9 cellular contexts compared by ENCODE assay signal in genomic region chr12:49428652-49429549, GRCh38.
A peak's percentile ranks its signal among the peaks of the same experiment; 100 is the strongest.
DNase-seq lines count a peak whose midpoint lies in the region; ATAC-seq and TF ChIP-seq lines count a peak whose summit lies in the region.
"Had no signal": no experiment of that assay in that cellular context is flagged by ENCODE, and none has a peak within 500 bp of the region (broad histone marks: within the 10 kb centered on the region; RNA-seq: fewer than 3 reads in every experiment).

No MANE protein-coding gene starts in this region.

- no peak overlapping the region for H3K4me3 Mint-ChIP-seq in endodermal cell
- peak overlapping the region; percentile 28 to 30 for H3K4me3 Mint-ChIP-seq in stimulated activated naive B cell treated with anti-CD40 and anti-IgM and Interleukin-4, amounts not matched to agents 10 μg/mL and 1 μg/mL and 100 μg/mL, for 72 hours
- no peak overlapping the region for H3K4me3 Mint-ChIP-seq in immature natural killer cell

- no peak overlapping the region for H3K4me3 ChIP-seq in heart right ventricle
- H3K4me3 ChIP-seq in endodermal cell (ENCODE audit: low read length) = no peak overlapping the region
- H3K4me3 ChIP-seq: right lobe of liver had no signal

- H3K27ac ChIP-seq in heart right ventricle (peak overlapping the region in 1 of 10 donors; percentile 41), endodermal cell (ENCODE audit: low read depth, low read length) (no peak overlapping the region)
- H3K27ac ChIP-seq: right lobe of liver had no signal

- peaks cover 0 to 12% (median 0%) of the 10 kb centered on the region in 9 donors for H3K36me3 ChIP-seq in heart right ventricle
- peaks cover 20% of the 10 kb centered on the region for H3K36me3 ChIP-seq in endodermal cell (ENCODE audit: control insufficient read depth, insufficient read depth, low read length)
- H3K36me3 ChIP-seq: right lobe of liver had no signal

- H3K27me3 Mint-ChIP-seq in endodermal cell (ENCODE audit: insufficient read depth) (no peaks in the 10 kb centered on the region), immature natural killer cell (ENCODE audit: low read depth in 3 of 3) (peaks cover 0 to 2% (median 0%) of the 10 kb centered on the region in 3 donors)
- H3K27me3 Mint-ChIP-seq in stimulated activated naive B cell treated with anti-CD40 and anti-IgM and Interleukin-4, amounts not matched to agents 10 μg/mL and 1 μg/mL and 100 μg/mL, for 72 hours = no peaks in the 10 kb centered on the region

- H3K4me1 Mint-ChIP-seq in endodermal cell (peaks cover 2% of the 10 kb centered on the region), immature natural killer cell (no peaks in the 10 kb centered on the region)
- peaks cover 8 to 24% of the 10 kb centered on the region in 2 donors for H3K4me1 Mint-ChIP-seq in stimulated activated naive B cell treated with anti-CD40 and anti-IgM and Interleukin-4, amounts not matched to agents 10 μg/mL and 1 μg/mL and 100 μg/mL, for 72 hours

- intact Hi-C loops in heart right ventricle (cut with DNase I) = no loop called here
- intact Hi-C loops in cardiac septum (cut with DNase I) = no loop called here

- H3K9ac ChIP-seq in endodermal cell (ENCODE audit: extremely low read depth, low read length, poor library complexity, severe bottlenecking) = no peak overlapping the region

- H3K27me3 ChIP-seq in heart right ventricle (no peaks in the 10 kb centered on the region), endodermal cell (ENCODE audit: control insufficient read depth, insufficient read depth, low read length, poor library complexity, severe bottlenecking) (no peaks in the 10 kb centered on the region)
- H3K27me3 ChIP-seq: right lobe of liver had no signal

- ATAC-seq in heart right ventricle = peak in 6 of 8 donors; percentile 28 to 63 (median 42)
- peak; percentile 94 to 95 for ATAC-seq in stimulated activated naive B cell treated with anti-CD40 and anti-IgM and Interleukin-4, amounts not matched to agents 10 μg/mL and 1 μg/mL and 100 μg/mL, for 72 hours (replicated peaks)
- ATAC-seq in GM19397 (IDR thresholded peaks at IDR 0.05; ENCODE audit: unreplicated experiment) = no peak

- H3K9me3 ChIP-seq in heart right ventricle (peaks cover 0 to 4% (median 0%) of the 10 kb centered on the region in 11 donors), endodermal cell (ENCODE audit: control insufficient read depth, low read length) (peaks cover 8% of the 10 kb centered on the region)
- H3K9me3 ChIP-seq: right lobe of liver had no signal

- H3K36me3 Mint-ChIP-seq in endodermal cell (ENCODE audit: low read depth) = peaks cover 40% of the 10 kb centered on the region
- peaks cover 7 to 9% of the 10 kb centered on the region in 2 donors for H3K36me3 Mint-ChIP-seq in stimulated activated naive B cell treated with anti-CD40 and anti-IgM and Interleukin-4, amounts not matched to agents 10 μg/mL and 1 μg/mL and 100 μg/mL, for 72 hours
- peaks cover 0 to 8% (median 0%) of the 10 kb centered on the region in 3 donors for H3K36me3 Mint-ChIP-seq in immature natural killer cell

- no peak for TF ChIP-seq CTCF in heart right ventricle (IDR thresholded peaks at IDR 0.05)
- no peak for TF ChIP-seq CTCF in endodermal cell (conservative IDR thresholded peaks at IDR 0.05)

- H3K9me3 Mint-ChIP-seq in endodermal cell (peaks cover 13% of the 10 kb centered on the region), immature natural killer cell (no peaks in the 10 kb centered on the region)
- no peaks in the 10 kb centered on the region for H3K9me3 Mint-ChIP-seq in stimulated activated naive B cell treated with anti-CD40 and anti-IgM and Interleukin-4, amounts not matched to agents 10 μg/mL and 1 μg/mL and 100 μg/mL, for 72 hours

- H3K27ac Mint-ChIP-seq in endodermal cell (no peak overlapping the region), immature natural killer cell (no peak overlapping the region)
- peak overlapping the region; percentile 76 for H3K27ac Mint-ChIP-seq in stimulated activated naive B cell treated with anti-CD40 and anti-IgM and Interleukin-4, amounts not matched to agents 10 μg/mL and 1 μg/mL and 100 μg/mL, for 72 hours

- H3K4me1 ChIP-seq in heart right ventricle (peaks cover 0 to 19% (median 3%) of the 10 kb centered on the region in 9 donors), endodermal cell (ENCODE audit: control insufficient read depth, insufficient read depth, low read length) (no peaks in the 10 kb centered on the region)
- H3K4me1 ChIP-seq: right lobe of liver had no signal

- no peak for DNase-seq in heart right ventricle
- DNase-seq in cardiac septum (ENCODE audit: low spot score) = no peak
- DNase-seq in NCI-H146 treated with DMSO at 0.1 percent for 48 hours (lab: John Stamatoyannopoulos, UW; ENCODE audit: unreplicated experiment) = peak; percentile 41
- DNase-seq in endodermal cell = peak; percentile 55
- DNase-seq in stimulated activated naive B cell treated with anti-CD40 and anti-IgM and Interleukin-4, amounts not matched to agents 10 μg/mL and 1 μg/mL and 100 μg/mL, for 72 hours = no peak
- DNase-seq in immature natural killer cell = no peak
- DNase-seq in SHP77 (lab: John Stamatoyannopoulos, UW) = no peak
- DNase-seq: right lobe of liver had no signal

- WGBS in heart right ventricle, 2 donors = 82 to 84% methylated on average over 7 of the region's 7 CpGs
- WGBS in endodermal cell (ENCODE audit: insufficient coverage in 1 of 2, insufficient read length in 1 of 2), 2 experiments = 88 to 91% methylated on average over 5 to 7 of the region's 7 CpGs

Comparison
In these comparisons a context has a peak if more than half of its experiments do, and no peak if none do; other contexts are left out.
1. DNase-seq: peak in NCI-H146 treated with DMSO at 0.1 percent for 48 hours (single experiment) and endodermal cell (single experiment); none in heart right ventricle (0 of 2), cardiac septum (single experiment), stimulated activated naive B cell treated with anti-CD40 and anti-IgM and Interleukin-4, amounts not matched to agents 10 μg/mL and 1 μg/mL and 100 μg/mL, for 72 hours (single experiment), immature natural killer cell (0 of 3) and SHP77 (0 of 2).
2. H3K4me3 Mint-ChIP-seq: peak in stimulated activated naive B cell treated with anti-CD40 and anti-IgM and Interleukin-4, amounts not matched to agents 10 μg/mL and 1 μg/mL and 100 μg/mL, for 72 hours (2 of 2); none in endodermal cell (single experiment) and immature natural killer cell (0 of 5).